Comparison of ENCODE assay signal across 23 cellular contexts in genomic region chr11:122813176-122813917, GRCh38. TPM values are rescaled to one million over a fixed set of nuclear protein-coding genes. Genes with fewer than 3 reads are reported as not detected.
"Had no signal": no experiment of that assay in that cellular context is flagged by ENCODE, and none has a peak within 500 bp of the region (broad histone marks: within the 10 kb centered on the region; RNA-seq: fewer than 3 reads in every experiment).

No MANE protein-coding gene starts in this region.

- H3K4me3 ChIP-seq: cardiac muscle cell, heart left ventricle, left lung, lung, pancreas, psoas muscle, thyroid gland, upper lobe of right lung had no signal

- H3K4me1 ChIP-seq: pancreas had no signal

- DNase-seq: activated CD4-positive, CD25-positive, alpha-beta regulatory T cell treated with anti-CD3 and anti-CD28 coated beads, Interleukin-2, amount 50 U/mL, for 72 hours; activated naive CD8-positive, alpha-beta T cell treated with anti-CD3 and anti-CD28 coated beads, Interleukin-2, amount 10 ng/mL, durations not matched to agents 7 days and 5 days; activated T-cell treated with anti-CD3 and anti-CD28 coated beads, Interleukin-2, amount 50 U/mL, for 1 hour; amniotic stem cell; cortex of kidney; heart left ventricle; kidney; left lung; pancreas; psoas muscle; right cardiac atrium; stimulated activated CD4-positive, alpha-beta T cell treated with anti-CD3 and anti-CD28 coated beads, Interleukin-4, amount 100 ng/mL, for 24 hours; substantia nigra; thyroid gland; upper lobe of right lung had no signal

- FAIRE-seq: kidney, pancreas had no signal

- H3K9me3 Mint-ChIP-seq: activated T-helper 17 cell treated with anti-CD3 and anti-CD28 coated beads, Interleukin-2, amount 50 U/mL, for 72 hours; stimulated activated naive CD8-positive, alpha-beta T cell treated with anti-CD3 and anti-CD28 coated beads, Interleukin-15, Interleukin-2, amounts not matched to agents 100 ng/mL and 50 ng/mL, for 24 hours had no signal

- H3K27me3 ChIP-seq: cardiac muscle cell, heart left ventricle, left lung, neutrophil, pancreas, thyroid gland, upper lobe of right lung had no signal

- H3K4me3 Mint-ChIP-seq: activated naive CD8-positive, alpha-beta T cell treated with anti-CD3 and anti-CD28 coated beads, Interleukin-2, amount 10 ng/mL, durations not matched to agents 7 days and 5 days; activated T-helper 17 cell treated with anti-CD3 and anti-CD28 coated beads, Interleukin-2, amount 50 U/mL, for 72 hours; stimulated activated naive CD8-positive, alpha-beta T cell treated with anti-CD3 and anti-CD28 coated beads, Interleukin-15, Interleukin-2, amounts not matched to agents 100 ng/mL and 50 ng/mL, for 24 hours had no signal

- H3K27ac Mint-ChIP-seq: activated T-helper 17 cell treated with anti-CD3 and anti-CD28 coated beads, Interleukin-2, amount 50 U/mL, for 72 hours; stimulated activated naive CD8-positive, alpha-beta T cell treated with anti-CD3 and anti-CD28 coated beads, Interleukin-15, Interleukin-2, amounts not matched to agents 100 ng/mL and 50 ng/mL, for 24 hours had no signal

- H3K36me3 ChIP-seq: cardiac muscle cell, pancreas, thyroid gland had no signal

- H3K27me3 Mint-ChIP-seq: activated naive CD8-positive, alpha-beta T cell treated with anti-CD3 and anti-CD28 coated beads, Interleukin-2, amount 10 ng/mL, durations not matched to agents 7 days and 5 days; activated T-helper 17 cell treated with anti-CD3 and anti-CD28 coated beads, Interleukin-2, amount 50 U/mL, for 72 hours; naive thymus-derived CD4-positive, alpha-beta T cell; stimulated activated naive CD8-positive, alpha-beta T cell treated with anti-CD3 and anti-CD28 coated beads, Interleukin-15, Interleukin-2, amounts not matched to agents 100 ng/mL and 50 ng/mL, for 24 hours had no signal

- ATAC-seq: activated T-helper 17 cell treated with anti-CD3 and anti-CD28 coated beads, Interleukin-2, amount 50 U/mL, for 72 hours; heart left ventricle; left lung; naive thymus-derived CD4-positive, alpha-beta T cell; pancreas; psoas muscle; right cardiac atrium; upper lobe of right lung had no signal

- H3K9me3 ChIP-seq: heart left ventricle, left lung, neutrophil, pancreas, psoas muscle, thyroid gland, upper lobe of right lung had no signal

- H3K27ac ChIP-seq: cardiac muscle cell, heart left ventricle, left lung, neutrophil, pancreas, psoas muscle, thyroid gland, upper lobe of right lung had no signal

RNA-seq across cellular contexts. Expression of gene CRTAM, which starts 25.0 kb away (rescaled TPM):
- total RNA-seq: cardiac muscle cell, epithelial cell of proximal tubule, fibroblast of villous mesenchyme had no signal
- polyA plus RNA-seq: cardiac muscle cell, pancreas, right cardiac atrium had no signal
